ENCODE assay signal across 1 cellular context in genomic region chr11:120660024-120660565, GRCh38.
TF ChIP-seq lines count a peak whose summit lies in the region.

No MANE protein-coding gene starts in this region.

TF ChIP-seq in HepG2, 621 proteins besides CTCF, POLR2A, EP300 and RAD21 (continued from another document and continues in another):
- no peak for TF ChIP-seq ZNF280B (CRISPR knock-in tag; IDR thresholded peaks at IDR 0.05; ENCODE audit: borderline replicate concordance)
- no peak for TF ChIP-seq XBP1 (CRISPR knock-in tag; IDR thresholded peaks at IDR 0.05)
- TF ChIP-seq HES4 (CRISPR knock-in tag; IDR thresholded peaks at IDR 0.05; ENCODE audit: borderline replicate concordance): no peak
- no peak for TF ChIP-seq ZNF782 (CRISPR knock-in tag; IDR thresholded peaks at IDR 0.05; ENCODE audit: borderline replicate concordance)
- no peak for TF ChIP-seq GTF3A (CRISPR knock-in tag; conservative IDR thresholded peaks at IDR 0.05)
- no peak for TF ChIP-seq MXD3 (CRISPR knock-in tag; IDR thresholded peaks at IDR 0.05)
- no peak for TF ChIP-seq REL (CRISPR knock-in tag; conservative IDR thresholded peaks at IDR 0.05)
- no peak for TF ChIP-seq MED1 (CRISPR knock-in tag; IDR thresholded peaks at IDR 0.05)
- TF ChIP-seq NFE2L1 (CRISPR knock-in tag; IDR thresholded peaks at IDR 0.05; ENCODE audit: borderline replicate concordance): no peak
- TF ChIP-seq THRA (CRISPR knock-in tag; IDR thresholded peaks at IDR 0.05; ENCODE audit: borderline replicate concordance): no peak
- TF ChIP-seq PRDM10 (CRISPR knock-in tag; IDR thresholded peaks at IDR 0.05; ENCODE audit: low read depth): no peak
- 0 out of 2 replicates have a peak, but pooled peaks have one; percentile 40 for TF ChIP-seq ZSCAN31 (CRISPR knock-in tag; IDR thresholded peaks at IDR 0.05; ENCODE audit: low read depth)
- TF ChIP-seq SETDB1 (CRISPR knock-in tag; IDR thresholded peaks at IDR 0.05; ENCODE audit: borderline replicate concordance): no peak
- TF ChIP-seq ZNF24 (IDR thresholded peaks at IDR 0.05): no peak
- TF ChIP-seq HDAC2 (CRISPR knock-in tag; IDR thresholded peaks at IDR 0.05): no peak
- 0 out of 2 replicates have a peak, but pooled peaks have one; percentile 32 for TF ChIP-seq PATZ1 (CRISPR knock-in tag; IDR thresholded peaks at IDR 0.05)
- TF ChIP-seq GABPB1 (CRISPR knock-in tag; IDR thresholded peaks at IDR 0.05): peak; percentile 36; the same call in 1 of the 2 replicates
- TF ChIP-seq ZNF850 (CRISPR knock-in tag; conservative IDR thresholded peaks at IDR 0.05): no peak
- TF ChIP-seq ZNF207 (IDR thresholded peaks at IDR 0.05; ENCODE audit: borderline replicate concordance): no peak
- no peak for TF ChIP-seq ZNF776 (CRISPR knock-in tag; IDR thresholded peaks at IDR 0.05)
- no peak for TF ChIP-seq MTA3 (CRISPR knock-in tag; IDR thresholded peaks at IDR 0.05)
- peak; percentile 70; the same call in 1 of the 2 replicates for TF ChIP-seq EED (CRISPR knock-in tag; IDR thresholded peaks at IDR 0.05)
- no peak for TF ChIP-seq ZNF7 (CRISPR knock-in tag; IDR thresholded peaks at IDR 0.05)
- TF ChIP-seq ZNF10 (CRISPR knock-in tag; IDR thresholded peaks at IDR 0.05; ENCODE audit: borderline replicate concordance, low read depth): no peak
- TF ChIP-seq BCL6 (CRISPR knock-in tag; IDR thresholded peaks at IDR 0.05): no peak
- no peak for TF ChIP-seq BCLAF1 (IDR thresholded peaks at IDR 0.05)
- no peak for TF ChIP-seq ZNF562 (CRISPR knock-in tag; IDR thresholded peaks at IDR 0.05; ENCODE audit: borderline replicate concordance)
- TF ChIP-seq ZNF577 (CRISPR knock-in tag; IDR thresholded peaks at IDR 0.05; ENCODE audit: borderline replicate concordance, low read depth): no peak
- TF ChIP-seq AKAP8 (CRISPR knock-in tag; IDR thresholded peaks at IDR 0.05): no peak
- peak; percentile 27; the same call in 1 of the 2 replicates for TF ChIP-seq TBX2 (CRISPR knock-in tag; IDR thresholded peaks at IDR 0.05; ENCODE audit: borderline replicate concordance)
- no peak for TF ChIP-seq FOXA3 (CRISPR knock-in tag; IDR thresholded peaks at IDR 0.05)
- TF ChIP-seq PAX8 (CRISPR knock-in tag; IDR thresholded peaks at IDR 0.05; ENCODE audit: borderline replicate concordance): no peak
- TF ChIP-seq ZNF709 (CRISPR knock-in tag; IDR thresholded peaks at IDR 0.05): no peak
- no peak for TF ChIP-seq ZFAT (CRISPR knock-in tag; conservative IDR thresholded peaks at IDR 0.05)
- TF ChIP-seq HNRNPK (IDR thresholded peaks at IDR 0.05; ENCODE audit: low read depth, low read length, poor library complexity, severe bottlenecking): no peak
- no peak for TF ChIP-seq ZNF34 (CRISPR knock-in tag; IDR thresholded peaks at IDR 0.05; ENCODE audit: borderline replicate concordance)
- no peak for TF ChIP-seq CHD4 (IDR thresholded peaks at IDR 0.05; ENCODE audit: borderline replicate concordance, low read length)
- no peak for TF ChIP-seq USF2 (IDR thresholded peaks at IDR 0.05; ENCODE audit: low read depth, low read length)
- peak; percentile 38; the same call in 1 of the 2 replicates for TF ChIP-seq USF2 (CRISPR knock-in tag; IDR thresholded peaks at IDR 0.05; ENCODE audit: borderline replicate concordance)
- TF ChIP-seq FOXK2 (IDR thresholded peaks at IDR 0.05): no peak
- no peak for TF ChIP-seq ZNF33A (CRISPR knock-in tag; IDR thresholded peaks at IDR 0.05; ENCODE audit: borderline replicate concordance)
- TF ChIP-seq XRCC5 (optimal IDR thresholded peaks at IDR 0.05; ENCODE audit: low read length): peak; percentile 48
- no peak for TF ChIP-seq NR3C1 (CRISPR knock-in tag; IDR thresholded peaks at IDR 0.05)
- TF ChIP-seq DMTF1 (CRISPR knock-in tag; IDR thresholded peaks at IDR 0.05): no peak
- TF ChIP-seq KDM4B (CRISPR knock-in tag; IDR thresholded peaks at IDR 0.05): no peak
- TF ChIP-seq SMC3 (IDR thresholded peaks at IDR 0.05; ENCODE audit: low read length): peak; percentile 55
- TF ChIP-seq ZNF281 (CRISPR knock-in tag; IDR thresholded peaks at IDR 0.05; ENCODE audit: borderline replicate concordance): 0 out of 2 replicates have a peak, but pooled peaks have one; percentile 19
- TF ChIP-seq ZNF180 (CRISPR knock-in tag; IDR thresholded peaks at IDR 0.05; ENCODE audit: borderline replicate concordance, low read depth): no peak
